Comparison of ENCODE assay signal across 1 cellular context in genomic region chr5:41638685-41639084, GRCh38.
TF ChIP-seq lines count a peak whose summit lies in the region.

No MANE protein-coding gene starts in this region.

TF ChIP-seq in HepG2, 621 proteins besides CTCF, POLR2A, EP300 and RAD21 (continued from another document and continues in another):
- no peak for TF ChIP-seq CCAR2 (optimal IDR thresholded peaks at IDR 0.05; ENCODE audit: low read depth, low read length)
- no peak for TF ChIP-seq ZNF496 (CRISPR knock-in tag; IDR thresholded peaks at IDR 0.05; ENCODE audit: insufficient replicate concordance)
- TF ChIP-seq IKZF5 (CRISPR knock-in tag; IDR thresholded peaks at IDR 0.05): peak; percentile 69; the same call in 1 of the 2 replicates
- no peak for TF ChIP-seq ZNF432 (CRISPR knock-in tag; IDR thresholded peaks at IDR 0.05; ENCODE audit: borderline replicate concordance)
- no peak for TF ChIP-seq GMEB2 (CRISPR knock-in tag; IDR thresholded peaks at IDR 0.05; ENCODE audit: low read depth)
- TF ChIP-seq ZNF761 (CRISPR knock-in tag; conservative IDR thresholded peaks at IDR 0.05): 0 out of 2 replicates have a peak, but pooled peaks have one; percentile 49
- TF ChIP-seq STAT6 (CRISPR knock-in tag; IDR thresholded peaks at IDR 0.05; ENCODE audit: borderline replicate concordance): 0 out of 2 replicates have a peak, but pooled peaks have one; percentile 30
- no peak for TF ChIP-seq DMTF1 (CRISPR knock-in tag; IDR thresholded peaks at IDR 0.05)
- TF ChIP-seq ATF3 (CRISPR knock-in tag; IDR thresholded peaks at IDR 0.05): peak; percentile 49; the same call in 1 of the 2 replicates
- TF ChIP-seq HDAC2 (CRISPR knock-in tag; IDR thresholded peaks at IDR 0.05): peak; percentile 86; the same call in 1 of the 2 replicates
- TF ChIP-seq ZBTB42 (CRISPR knock-in tag; IDR thresholded peaks at IDR 0.05): no peak
- no peak for TF ChIP-seq ZBTB21 (CRISPR knock-in tag; IDR thresholded peaks at IDR 0.05)
- TF ChIP-seq RXRA (CRISPR knock-in tag; IDR thresholded peaks at IDR 0.05): peak; percentile 91; the same call in 1 of the 2 replicates
- TF ChIP-seq ZNF512B (CRISPR knock-in tag; IDR thresholded peaks at IDR 0.05; ENCODE audit: borderline replicate concordance): no peak
- TF ChIP-seq CREB1 (IDR thresholded peaks at IDR 0.05): no peak
- no peak; the same call in 1 of the 2 replicates for TF ChIP-seq CREB1 (CRISPR knock-in tag; IDR thresholded peaks at IDR 0.05)
- no peak for TF ChIP-seq HBP1 (CRISPR knock-in tag; IDR thresholded peaks at IDR 0.05; ENCODE audit: low read depth)
- no peak for TF ChIP-seq MYPOP (CRISPR knock-in tag; IDR thresholded peaks at IDR 0.05)
- TF ChIP-seq FOXO1 (CRISPR knock-in tag; IDR thresholded peaks at IDR 0.05): 0 out of 2 replicates have a peak, but pooled peaks have one; percentile 70
- TF ChIP-seq ZFX (CRISPR knock-in tag; IDR thresholded peaks at IDR 0.05; ENCODE audit: low read depth): peak; percentile 43; the same call in 1 of the 2 replicates
- no peak for TF ChIP-seq SUZ12 (IDR thresholded peaks at IDR 0.05; ENCODE audit: low read depth, low read length)
- TF ChIP-seq ZNF740 (CRISPR knock-in tag; IDR thresholded peaks at IDR 0.05): no peak
- no peak for TF ChIP-seq CERS6 (CRISPR knock-in tag; IDR thresholded peaks at IDR 0.05)
- TF ChIP-seq ZNF772 (CRISPR knock-in tag; IDR thresholded peaks at IDR 0.05): no peak
- TF ChIP-seq MIXL1 (CRISPR knock-in tag; IDR thresholded peaks at IDR 0.05): peak; percentile 57; the same call in 1 of the 2 replicates
- TF ChIP-seq MED8 (CRISPR knock-in tag; IDR thresholded peaks at IDR 0.05; ENCODE audit: insufficient replicate concordance): no peak
- TF ChIP-seq TEF (CRISPR knock-in tag; IDR thresholded peaks at IDR 0.05): no peak
- peak; percentile 76; the same call in 1 of the 2 replicates for TF ChIP-seq NFKBIZ (CRISPR knock-in tag; IDR thresholded peaks at IDR 0.05)
- TF ChIP-seq PITX1 (CRISPR knock-in tag; IDR thresholded peaks at IDR 0.05): peak; percentile 88
- TF ChIP-seq NR2F2 (IDR thresholded peaks at IDR 0.05; ENCODE audit: borderline replicate concordance, low read depth): peak; percentile 78
- TF ChIP-seq THAP11 (CRISPR knock-in tag; IDR thresholded peaks at IDR 0.05): peak; percentile 46; the same call in 1 of the 2 replicates
- no peak for TF ChIP-seq AKNA (CRISPR knock-in tag; IDR thresholded peaks at IDR 0.05; ENCODE audit: borderline replicate concordance)
